ENCODE assay signal across 23 cellular contexts in the genomic region with DNA sequence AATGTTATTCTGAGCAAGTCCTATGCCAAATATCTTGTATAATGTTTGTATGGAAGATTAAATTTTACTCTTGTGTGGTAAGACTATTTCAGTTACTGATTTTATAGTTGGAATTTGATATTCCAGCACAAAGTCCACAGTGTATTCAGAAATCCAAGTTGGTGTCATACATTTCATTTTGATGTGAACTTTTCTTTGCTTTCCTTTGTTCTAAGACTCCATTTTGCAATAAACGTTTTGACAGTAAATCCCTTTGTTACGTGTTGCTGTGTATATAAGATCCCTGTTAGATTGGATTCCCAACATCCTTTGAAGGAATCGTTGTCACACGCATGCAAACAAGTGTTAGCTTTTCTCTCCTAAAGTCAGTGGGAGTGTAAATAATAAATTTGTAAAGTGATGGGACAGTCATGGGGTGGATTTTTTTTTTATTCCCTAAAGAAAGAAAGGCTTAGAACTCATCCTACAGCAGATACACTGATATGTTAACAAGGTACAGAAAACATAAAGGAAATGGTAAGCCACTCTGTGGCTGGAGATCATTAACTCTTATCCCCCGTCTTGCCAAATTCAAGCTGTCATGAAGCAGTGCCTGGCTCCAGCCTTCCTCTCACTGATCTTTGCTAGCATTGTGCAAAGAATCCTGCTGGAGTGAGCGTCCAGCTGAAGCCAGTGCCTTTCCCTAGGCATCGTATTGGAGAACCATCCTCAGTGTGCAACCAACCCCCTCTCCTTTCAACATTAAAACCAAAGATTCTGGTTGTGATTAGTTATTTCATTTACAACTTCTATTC.
DNase-seq lines count a peak whose midpoint lies in the region; ATAC-seq, FAIRE-seq and TF ChIP-seq lines count a peak whose summit lies in the region.
"Had no signal": no experiment of that assay in that cellular context is flagged by ENCODE, and none has a peak within 500 bp of the region (broad histone marks: within the 10 kb centered on the region; RNA-seq: fewer than 3 reads in every experiment).

No MANE protein-coding gene starts in this region.

- POLR2A ChIA-PET in A549 (lab: Yijun Ruan, JAX) = interaction anchor here (0.6 kb wide), 1 partner anchor 198 kb away, joined by 3 read pairs; no protein-coding TSS in a partner anchor

- no peak for TF ChIP-seq EP300 in A549 (IDR thresholded peaks at IDR 0.05)

- FAIRE-seq in A549 (lab: Jason Lieb, UNC) = no peak

- no peak for TF ChIP-seq RAD21 in A549 (conservative IDR thresholded peaks at IDR 0.05 in 1 of 2, IDR thresholded peaks at IDR 0.05 in 1 of 2)

- no peak for TF ChIP-seq CTCF in A549 (IDR thresholded peaks at IDR 0.05)
- no peak for TF ChIP-seq CTCF in colonic mucosa (IDR thresholded peaks at IDR 0.05)
- no peak for TF ChIP-seq CTCF in mucosa of descending colon (IDR thresholded peaks at IDR 0.05)

- no peaks in the 10 kb centered on the region for H3K36me3 ChIP-seq in colonic mucosa
- H3K36me3 ChIP-seq in mucosa of descending colon (ENCODE audit: low read depth) = no peaks in the 10 kb centered on the region

- no peak overlapping the region for H3K9ac ChIP-seq in colonic mucosa (ENCODE audit: low read depth in 2 of 2, low read length in 2 of 2)
- H3K9ac ChIP-seq: parathyroid adenoma had no signal

- peak in 1 of 2 experiments; percentile 62; a peak in 2 of 6 replicates for ATAC-seq in A549
- peak; percentile 71 for ATAC-seq in mucosa of descending colon
- ATAC-seq in HG03460 (IDR thresholded peaks at IDR 0.05; ENCODE audit: unreplicated experiment) = no peak
- ATAC-seq in HG03378 (IDR thresholded peaks at IDR 0.05; ENCODE audit: unreplicated experiment) = no peak
- no peak for ATAC-seq in GM18861 (IDR thresholded peaks at IDR 0.05; ENCODE audit: unreplicated experiment)
- ATAC-seq: activated naive CD8-positive, alpha-beta T cell treated with anti-CD3 and anti-CD28 coated beads, Interleukin-2, amount 50 U/mL, for 24 hours; body of pancreas; naive thymus-derived CD8-positive, alpha-beta T cell; stimulated activated naive B cell treated with anti-CD40 and anti-IgM and Interleukin-4, amounts not matched to agents 10 μg/mL and 1 μg/mL and 100 μg/mL, for 72 hours had no signal

- intact Hi-C loops in colonic mucosa (cut with DNase I) = loop anchor here (10.0 kb wide), 1 partner anchor 128 kb away; a partner anchor contains a TSS
- intact Hi-C loops in mucosa of descending colon (cut with DNase I, micrococcal nuclease) = no loop called here

- H3K4me2 ChIP-seq in A549 = peak overlapping the region; percentile 67

- DNase-seq in A549 (ENCODE audit: low read depth in 1 of 2, low spot score in 1 of 2) = peak in 1 of 2 experiments; percentile 28
- peak; percentile 76 for DNase-seq in HT-29 (ENCODE audit: low spot score)
- DNase-seq in colonic mucosa = peak; percentile 41
- DNase-seq in mucosa of descending colon = peak in 1 of 3 donors; percentile 30
- DNase-seq in HUDEP-2 (lab: John Stamatoyannopoulos, UW; ENCODE audit: unreplicated experiment in 76 of 76) = no peak
- DNase-seq: activated CD8-positive, alpha-beta memory T cell treated with anti-CD3 and anti-CD28 coated beads, Interleukin-2, amount 50 U/mL, for 48 hours; activated effector memory CD4-positive, alpha-beta T cell treated with Interleukin-2 at 50 U/mL for 16 hours; activated naive CD8-positive, alpha-beta T cell treated with anti-CD3 and anti-CD28 coated beads, Interleukin-2, amount 50 U/mL, for 24 hours; DMS53; GF-D8; KG1; mesenchymal stem cell; naive thymus-derived CD8-positive, alpha-beta T cell; NCI-H2171; stimulated activated CD4-positive, alpha-beta T cell treated with anti-CD3 and anti-CD28 coated beads, Interleukin-1b, Interleukin-23, amount 100 ng/mL, for 48 hours; stimulated activated naive B cell treated with anti-CD40 and anti-IgM and Interleukin-4, amounts not matched to agents 10 μg/mL and 1 μg/mL and 100 μg/mL, for 72 hours; WERI-Rb-1 had no signal

- TF ChIP-seq POLR2A in A549 (IDR thresholded peaks at IDR 0.05; ENCODE audit: low read length) = no peak

- H3K4me1 ChIP-seq in A549 (peaks cover 28% of the 10 kb centered on the region), colonic mucosa (no peaks in the 10 kb centered on the region), mucosa of descending colon (ENCODE audit: low read depth) (peaks cover 13% of the 10 kb centered on the region)
- H3K4me1 ChIP-seq: parathyroid adenoma had no signal

- 42% methylated on average over 7 of the region's 7 CpGs for WGBS in A549 (ENCODE audit: missing lambda C conversion rate)

- CTCF ChIA-PET in A549 (lab: Yijun Ruan, JAX) = interaction anchor here (0.8 to 2.0 kb wide), 5 partner anchors 10 to 296 kb away, joined by 3 to 9 read pairs (median 5); no protein-coding TSS in a partner anchor

- peak overlapping the region in 1 of 2 experiments; percentile 8; a peak in 1 of 6 replicates for H3K27ac ChIP-seq in A549
- H3K27ac ChIP-seq in colonic mucosa = peak overlapping the region; percentile 40
- H3K27ac ChIP-seq: parathyroid adenoma, SK-N-MC, WERI-Rb-1 had no signal

- H3K27me3 ChIP-seq in colonic mucosa = no peaks in the 10 kb centered on the region
- H3K27me3 ChIP-seq: body of pancreas had no signal

- no peak overlapping the region for H3K4me3 ChIP-seq in A549
- no peak overlapping the region for H3K4me3 ChIP-seq in colonic mucosa
- no peak overlapping the region for H3K4me3 ChIP-seq in mucosa of descending colon
- H3K4me3 ChIP-seq: body of pancreas, SK-N-MC had no signal

- H3K9me3 ChIP-seq in A549 (no peaks in the 10 kb centered on the region), colonic mucosa (no peaks in the 10 kb centered on the region), mucosa of descending colon (no peaks in the 10 kb centered on the region)
- H3K9me3 ChIP-seq: body of pancreas had no signal

TF ChIP-seq in A549, 52 proteins besides CTCF, POLR2A, EP300 and RAD21:
- TF ChIP-seq ZSCAN20 (CRISPR knock-in tag; IDR thresholded peaks at IDR 0.05) (no peak), POLR2AphosphoS2 (conservative IDR thresholded peaks at IDR 0.05; ENCODE audit: low read length) (no peak), CHD2 (IDR thresholded peaks at IDR 0.05; ENCODE audit: low read length, partially characterized antibody) (no peak), HOXB5 (CRISPR knock-in tag; IDR thresholded peaks at IDR 0.05) (no peak), ZNF302 (CRISPR knock-in tag; IDR thresholded peaks at IDR 0.05) (no peak), KDM5A (IDR thresholded peaks at IDR 0.05) (no peak)
- TF ChIP-seq, protein P1, sequence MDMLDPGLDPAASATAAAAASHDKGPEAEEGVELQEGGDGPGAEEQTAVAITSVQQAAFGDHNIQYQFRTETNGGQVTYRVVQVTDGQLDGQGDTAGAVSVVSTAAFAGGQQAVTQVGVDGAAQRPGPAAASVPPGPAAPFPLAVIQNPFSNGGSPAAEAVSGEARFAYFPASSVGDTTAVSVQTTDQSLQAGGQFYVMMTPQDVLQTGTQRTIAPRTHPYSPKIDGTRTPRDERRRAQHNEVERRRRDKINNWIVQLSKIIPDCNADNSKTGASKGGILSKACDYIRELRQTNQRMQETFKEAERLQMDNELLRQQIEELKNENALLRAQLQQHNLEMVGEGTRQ (IDR thresholded peaks at IDR 0.05) = no peak

Comparison
In these comparisons a context has a peak if more than half of its experiments do, and no peak if none do; other contexts are left out.
1. DNase-seq: peak in HT-29 (single experiment) and colonic mucosa (single experiment); none in HUDEP-2 (0 of 76).